ENCODE assay signal across 27 cellular contexts in genomic region chr9:29394855-29395254, GRCh38.
"Had no signal": no experiment of that assay in that cellular context is flagged by ENCODE, and none has a peak within 500 bp of the region (broad histone marks: within the 10 kb centered on the region; RNA-seq: fewer than 3 reads in every experiment).

No MANE protein-coding gene starts in this region.

- H3K36me3 ChIP-seq: stomach, suprapubic skin, thoracic aorta, thyroid gland, tibial artery, tibial nerve, transverse colon, upper lobe of left lung, upper lobe of right lung, uterus, vagina had no signal

- ATAC-seq: stimulated activated effector memory CD8-positive, alpha-beta T cell treated with anti-CD3 and anti-CD28 coated beads, Interleukin-12 subunit alpha, Interleukin-12 subunit beta, amount 100 ng/mL, for 72 hours; stimulated activated memory B cell treated with anti-CD40 and anti-IgM and Interleukin-4, amounts not matched to agents 10 μg/mL and 1 μg/mL and 100 μg/mL, for 72 hours; stimulated activated naive B cell treated with anti-CD40 and anti-IgM and Interleukin-4, amounts not matched to agents 10 μg/mL and 1 μg/mL and 100 μg/mL, for 72 hours; stimulated activated naive CD8-positive, alpha-beta T cell treated with anti-CD3 and anti-CD28 coated beads, Interleukin-15, amount 100 ng/mL, for 72 hours; stimulated activated naive CD8-positive, alpha-beta T cell treated with anti-CD3 and anti-CD28 coated beads, Interleukin-15, Interleukin-2, amounts not matched to agents 100 U/mL and 50 U/mL, for 24 hours; upper lobe of right lung had no signal

- H3K4me3 ChIP-seq: stomach, suprapubic skin, testis, thoracic aorta, thyroid gland, tibial artery, tibial nerve, transverse colon, upper lobe of left lung, upper lobe of right lung, uterus, vagina had no signal

- H3K9me3 ChIP-seq: stomach, suprapubic skin, testis, thoracic aorta, thyroid gland, tibial artery, tibial nerve, transverse colon, upper lobe of left lung, upper lobe of right lung, uterus, vagina had no signal

- FAIRE-seq: urothelium cell line had no signal

- H3K27ac ChIP-seq: stomach, suprapubic skin, testis, thoracic aorta, thyroid gland, tibial artery, tibial nerve, transverse colon, upper lobe of left lung, upper lobe of right lung, uterus, vagina had no signal

- DNase-seq: stimulated activated CD4-positive, alpha-beta T cell treated with anti-CD3 and anti-CD28 coated beads, Interleukin-2, amount 100 ng/mL, for 48 hours; stimulated activated CD4-positive, alpha-beta T cell treated with anti-CD3 and anti-CD28 coated beads, Interleukin-4, amount 100 ng/mL, for 1 hour; stimulated activated CD4-positive, alpha-beta T cell treated with anti-CD3 and anti-CD28 coated beads, Interleukin-4, amount 100 ng/mL, for 24 hours; stimulated activated CD4-positive, alpha-beta T cell treated with anti-CD3 and anti-CD28 coated beads, Interleukin-4, amount 100 ng/mL, for 4 hours; stimulated activated CD8-positive, alpha-beta memory T cell treated with anti-CD3 and anti-CD28 coated beads, Interleukin-4, amount 100 ng/mL, for 48 hours; stimulated activated naive B cell treated with anti-CD40 and anti-IgM and Interleukin-4, amounts not matched to agents 10 μg/mL and 1 μg/mL and 100 μg/mL, for 72 hours; stimulated activated naive CD4-positive, alpha-beta T cell; stimulated activated naive CD4-positive, alpha-beta T cell treated with Interleukin-2 at 50 U/mL for 16 hours; stimulated activated naive CD8-positive, alpha-beta T cell treated with anti-CD3 and anti-CD28 coated beads, Interleukin-15, amount 100 ng/mL, for 72 hours; stimulated activated naive CD8-positive, alpha-beta T cell treated with anti-CD3 and anti-CD28 coated beads, Interleukin-15, Interleukin-2, amounts not matched to agents 100 U/mL and 50 U/mL, for 24 hours; stomach; substantia nigra; testis; thyroid gland; tibial artery; transverse colon; trophoblast cell; upper lobe of left lung; upper lobe of right lung; uterus had no signal

- H3K4me1 ChIP-seq: stomach, suprapubic skin, testis, thyroid gland, tibial artery, tibial nerve, transverse colon, upper lobe of left lung, upper lobe of right lung, uterus, vagina had no signal

- H3K27me3 ChIP-seq: stomach, suprapubic skin, testis, thyroid gland, tibial artery, tibial nerve, transverse colon, upper lobe of left lung, upper lobe of right lung, uterus, vagina had no signal
